Comparison of ENCODE assay signal across 27 cellular contexts in genomic region chr9:73173526-73174411, GRCh38. TPM values are rescaled to one million over a fixed set of nuclear protein-coding genes. Genes with fewer than 3 reads are reported as not detected.
DNase-seq lines count a peak whose midpoint lies in the region; ATAC-seq and TF ChIP-seq lines count a peak whose summit lies in the region.
"Had no signal": no experiment of that assay in that cellular context is flagged by ENCODE, and none has a peak within 500 bp of the region (broad histone marks: within the 10 kb centered on the region; RNA-seq: fewer than 3 reads in every experiment).

No MANE protein-coding gene starts in this region.

- H2BK120ac ChIP-seq in IMR-90 (ENCODE audit: low read depth, low read length): no peak overlapping the region

- no peak for TF ChIP-seq RAD21 in IMR-90 (IDR thresholded peaks at IDR 0.05; ENCODE audit: low read length)

- no peak overlapping the region for H3K14ac ChIP-seq in IMR-90 (replicated peaks; ENCODE audit: low read depth, low read length)

- no peak overlapping the region for H3K4me3 ChIP-seq in GM23248
- no peak overlapping the region for H3K4me3 ChIP-seq in IMR-90 (ENCODE audit: insufficient read depth, low read depth, low read length)
- H3K4me3 ChIP-seq in adipocyte (ENCODE audit: low read length): no peak overlapping the region
- H3K4me3 ChIP-seq: ovary, SJSA1, skin epidermis, suprapubic skin, upper lobe of right lung had no signal

- no peak overlapping the region for H3K18ac ChIP-seq in IMR-90 (ENCODE audit: low read depth, low read length)

- H2AFZ ChIP-seq in GM23248 (no peak overlapping the region), IMR-90 (replicated peaks; ENCODE audit: low read length, poor library complexity) (no peak overlapping the region)

- 96 to 97% methylated on average over 3 of the region's 3 CpGs for WGBS in GM23248 (ENCODE audit: low coverage in 1 of 2, low lambda C conversion rate in 2 of 2, missing lambda C conversion rate in 2 of 2), 2 experiments
- WGBS in IMR-90 (ENCODE audit: extremely low coverage in 2 of 2, insufficient read length in 1 of 2), 2 experiments: no CpG with 5 or more reads among the region's 3 CpGs

- in situ Hi-C loops in GM23248 (cut with MboI) (loop anchor here (10.0 kb wide), 1 partner anchor 319 kb away; no protein-coding TSS in a partner anchor), IMR-90 (cut with MboI; ENCODE audit: low sequenced_read_pairs) (no loop called here)

- no peaks in the 10 kb centered on the region for H4K20me1 ChIP-seq in GM23248 (ENCODE audit: insufficient read depth)
- H4K20me1 ChIP-seq in IMR-90 (ENCODE audit: insufficient read depth, low read length): no peaks in the 10 kb centered on the region

- no peak overlapping the region for H3K4ac ChIP-seq in IMR-90 (ENCODE audit: low read depth, low read length)

- ATAC-seq in IMR-90 (ENCODE audit: low read depth) (no peak), esophagus mucosa (peak; percentile 6), left cardiac atrium (no peak), Right ventricle myocardium superior (ENCODE audit: poor library complexity) (no peak), omental fat pad (ENCODE audit: low FRiP score) (no peak), HG02852 (IDR thresholded peaks at IDR 0.05; ENCODE audit: unreplicated experiment) (no peak)
- ATAC-seq: activated T-helper 17 cell treated with anti-CD3 and anti-CD28 coated beads, Interleukin-2, amount 50 U/mL, for 72 hours; left lobe of liver; upper lobe of right lung had no signal

- H4K8ac ChIP-seq in IMR-90 (ENCODE audit: low read depth in 2 of 2, low read length in 2 of 2): no peak overlapping the region

- H3K9me1 ChIP-seq in IMR-90 (ENCODE audit: insufficient read depth, low read length): no peaks in the 10 kb centered on the region; the same call in 1 of the 2 replicates

- H2BK15ac ChIP-seq in IMR-90 (ENCODE audit: low read depth, low read length): no peak overlapping the region

- H3K4me2 ChIP-seq in GM23248 (ENCODE audit: unreplicated experiment) (no peak overlapping the region), IMR-90 (ENCODE audit: low read depth, low read length) (no peak overlapping the region)

- no TSS peak for BruUV-seq in IMR-90 (replicated peaks; lab: Mats Ljungman, UMichigan)

- DNase-seq in GM23248: peak; percentile 29
- no peak for DNase-seq in IMR-90
- peak; percentile 15 for DNase-seq in adipocyte (ENCODE audit: low read depth)
- no peak for DNase-seq in left cardiac atrium
- no peak for DNase-seq in Right ventricle myocardium superior
- DNase-seq in omental fat pad (ENCODE audit: low spot score): no peak
- DNase-seq: activated CD4-positive, alpha-beta T cell treated with anti-CD3 and anti-CD28 coated beads, Interleukin-2, amount 50 U/mL, for 4 hours; activated naive CD4-positive, alpha-beta T cell treated with anti-CD3 and anti-CD28 coated beads, Interleukin-2, amount 10 ng/mL, durations not matched to agents 7 days and 5 days; amniotic stem cell; C1 segment of cervical spinal cord; Caco-2; DND-41; KG1; MM.1S; NCI-H2029; NCI-H524 treated with DMSO at 0.1 percent for 48 hours; ovary; retina; stimulated activated naive CD4-positive, alpha-beta T cell treated with Interleukin-2 at 50 U/mL for 16 hours; upper lobe of right lung had no signal

- H3K9me3 ChIP-seq in GM23248 (ENCODE audit: low read depth): no peaks in the 10 kb centered on the region
- no peaks in the 10 kb centered on the region for H3K9me3 ChIP-seq in IMR-90 (ENCODE audit: control insufficient read depth, insufficient read depth, low read length)
- H3K9me3 ChIP-seq in adipocyte (ENCODE audit: control insufficient read depth, low read length): no peaks in the 10 kb centered on the region
- H3K9me3 ChIP-seq: Caco-2, ovary, SJSA1, suprapubic skin, upper lobe of right lung had no signal

- H3K9ac ChIP-seq in GM23248 (no peak overlapping the region), IMR-90 (ENCODE audit: low read depth, low read length) (no peak overlapping the region), adipocyte (ENCODE audit: low read length) (no peak overlapping the region)

- H3K27me3 ChIP-seq in GM23248 (replicated peaks; ENCODE audit: insufficient read depth) (no peaks in the 10 kb centered on the region), IMR-90 (ENCODE audit: control insufficient read depth, insufficient read depth, low read length) (no peaks in the 10 kb centered on the region), adipocyte (replicated peaks; ENCODE audit: control insufficient read depth, insufficient read depth, low read length) (no peaks in the 10 kb centered on the region)
- H3K27me3 ChIP-seq: ovary, SJSA1, suprapubic skin, upper lobe of right lung had no signal

- intact Hi-C loops in IMR-90 (cut with micrococcal nuclease) (no loop called here), left cardiac atrium (cut with DNase I) (no loop called here), Right ventricle myocardium superior (cut with DNase I) (no loop called here)

- no peak overlapping the region for H2BK20ac ChIP-seq in IMR-90 (ENCODE audit: low read depth, low read length)

- no peak overlapping the region for H4K91ac ChIP-seq in IMR-90 (ENCODE audit: insufficient read depth, low read depth, low read length)

- H2AK5ac ChIP-seq in IMR-90 (ENCODE audit: low read depth, low read length): no peak overlapping the region

- H3K4me1 ChIP-seq in GM23248 (ENCODE audit: insufficient read depth): peaks cover 9% of the 10 kb centered on the region; the same call in 1 of the 2 replicates
- no peaks in the 10 kb centered on the region for H3K4me1 ChIP-seq in IMR-90 (ENCODE audit: control insufficient read depth, insufficient read depth, low read length)
- H3K4me1 ChIP-seq in adipocyte (ENCODE audit: control insufficient read depth, insufficient read depth, low read length): peaks cover 6% of the 10 kb centered on the region
- H3K4me1 ChIP-seq: Caco-2, suprapubic skin, upper lobe of right lung had no signal

- H3K56ac ChIP-seq in IMR-90 (ENCODE audit: extremely low read depth, insufficient read depth, low read length): no peak overlapping the region

- peaks cover 30% of the 10 kb centered on the region for H3K36me3 ChIP-seq in GM23248 (ENCODE audit: low read depth)
- 0 out of 2 replicates have a peak, but pooled peaks cover 2% of the 10 kb centered on the region for H3K36me3 ChIP-seq in IMR-90 (ENCODE audit: control insufficient read depth, insufficient read depth, low read length)
- peaks cover 35% of the 10 kb centered on the region for H3K36me3 ChIP-seq in adipocyte (ENCODE audit: control insufficient read depth, insufficient read depth, low read length, severe bottlenecking)
- H3K36me3 ChIP-seq: ovary had no signal

- H4K5ac ChIP-seq in IMR-90 (ENCODE audit: low read depth, low read length): no peak overlapping the region

- H3K79me2 ChIP-seq in GM23248 (ENCODE audit: insufficient read depth): no peaks in the 10 kb centered on the region

- no peak overlapping the region for H2AK9ac ChIP-seq in IMR-90 (replicated peaks; ENCODE audit: low read depth, low read length, poor library complexity)

- POLR2A ChIA-PET in IMR-90 (lab: Charles Lee; ENCODE audit: unreplicated experiment): interaction anchor here (0.6 kb wide), 2 partner anchors 48 to 66 kb away, joined by 6 to 12 read pairs; no protein-coding TSS in a partner anchor

- no peaks in the 10 kb centered on the region for H3K79me1 ChIP-seq in IMR-90 (ENCODE audit: low read depth in 1 of 2, low read length in 2 of 2)

- H3F3A ChIP-seq in GM23248 (ENCODE audit: insufficient read depth): peaks cover 63% of the 10 kb centered on the region

- H3K27ac ChIP-seq in GM23248 (no peak overlapping the region), IMR-90 (ENCODE audit: insufficient read depth, low read length) (no peak overlapping the region)
- H3K27ac ChIP-seq: ovary, SJSA1, skin epidermis, suprapubic skin, upper lobe of right lung had no signal

- dilution Hi-C loops in IMR-90 (cut with HindIII; ENCODE audit: low sequenced_read_pairs, unreplicated experiment): no loop called here

- H3K9me2 ChIP-seq in GM23248 (ENCODE audit: insufficient read depth): no peaks in the 10 kb centered on the region

- peak; percentile 13; the same call in 1 of the 2 replicates for TF ChIP-seq POLR2A in IMR-90 (IDR thresholded peaks at IDR 0.05; ENCODE audit: low read depth, low read length)

- TF ChIP-seq CTCF in IMR-90 (conservative IDR thresholded peaks at IDR 0.05; ENCODE audit: low read depth, low read length) (no peak), omental fat pad (IDR thresholded peaks at IDR 0.05) (no peak)

- H3K23ac ChIP-seq in IMR-90 (ENCODE audit: low read depth, low read length): no peak overlapping the region

- CTCF ChIA-PET in IMR-90 (lab: Yijun Ruan, JAX): interaction anchor here (3.0 kb wide), 1 partner anchor 66 kb away, joined by 12 read pairs; no protein-coding TSS in a partner anchor

- H2BK5ac ChIP-seq in IMR-90 (ENCODE audit: low read depth, low read length, poor library complexity, severe bottlenecking): no peak overlapping the region

TF ChIP-seq in IMR-90, 13 proteins besides CTCF, POLR2A, EP300 and RAD21:
- TF ChIP-seq FOS (IDR thresholded peaks at IDR 0.05; ENCODE audit: low read depth, low read length) (no peak), CHD1 (IDR thresholded peaks at IDR 0.05; ENCODE audit: low read depth, low read length) (no peak)

RNA-seq across cellular contexts. Expression of gene ANXA1, which starts 22.1 kb away (rescaled TPM):
- total RNA-seq in GM23248 (2014; rRNA removed; shearing (Covaris generic)): 986 and 1,002 TPM in 2 replicates
- polyA plus RNA-seq in GM23248 (2016; fragmentation: Nextera tagmentation; extraction: Ambion mirVana) (1,010 and 1,013 TPM in 2 replicates), IMR-90 (2012; rRNA removed) (465 and 520 TPM in 2 replicates)
- total RNA-seq in IMR-90 (2012; rRNA removed) (583 and 637 TPM in 2 replicates), esophagus mucosa (4,910 TPM), left cardiac atrium (100 to 1,000 TPM; 173 to 212 TPM), Right ventricle myocardium superior (53.1 TPM), omental fat pad (1,000 to 10,000 TPM in 3 of 4 donors, 100 to 1,000 TPM in 1; 513 to 2,547 (median 1,383) TPM)
- 66.9 and 122 TPM in 2 replicates for polyA plus RNA-seq in IMR-90 (2012; cell fraction: cytosol; rRNA removed)
- 22.6 and 233 TPM in 2 replicates for polyA plus RNA-seq in IMR-90 (2012; cell fraction: nucleus; rRNA removed; ENCODE audit: low replicate concordance)

Comparison
In these comparisons a context has a peak if more than half of its experiments do, and no peak if none do; other contexts are left out.
1. DNase-seq: peak in GM23248 (single experiment) and adipocyte (single experiment); none in IMR-90 (single experiment), left cardiac atrium (single experiment), Right ventricle myocardium superior (single experiment) and omental fat pad (single experiment).